1 cellular context compared by ENCODE assay signal in genomic region chr1:15452866-15453571, GRCh38.
TF ChIP-seq lines count a peak whose summit lies in the region.

No MANE protein-coding gene starts in this region.

TF ChIP-seq in K562, 482 proteins besides CTCF, POLR2A, EP300 and RAD21:
- TF ChIP-seq PCBP1 (IDR thresholded peaks at IDR 0.05; ENCODE audit: low read depth, low read length, poor library complexity, severe bottlenecking) (no peak), MCM2 (IDR thresholded peaks at IDR 0.05; ENCODE audit: low read depth) (no peak), ZNF436 (CRISPR knock-in tag; IDR thresholded peaks at IDR 0.05) (no peak), ZNF79 (CRISPR knock-in tag; IDR thresholded peaks at IDR 0.05; ENCODE audit: low read depth) (no peak), NFIC (IDR thresholded peaks at IDR 0.05) (peak; percentile 54; the same call in 1 of the 2 replicates), CHD1 (IDR thresholded peaks at IDR 0.05; ENCODE audit: low read length) (no peak), TGIF2 (CRISPR knock-in tag; IDR thresholded peaks at IDR 0.05) (no peak), ZBTB40 (IDR thresholded peaks at IDR 0.05) (peak; percentile 98), ZBTB40 (CRISPR knock-in tag; IDR thresholded peaks at IDR 0.05) (peak; percentile 93), ZNF780A (CRISPR knock-in tag; IDR thresholded peaks at IDR 0.05) (no peak), NFE2 (IDR thresholded peaks at IDR 0.05; ENCODE audit: low read depth) (no peak), ZNF398 (CRISPR knock-in tag; IDR thresholded peaks at IDR 0.05) (no peak), TBP (optimal IDR thresholded peaks at IDR 0.05; ENCODE audit: low read depth, low read length) (no peak), CREBBP (IDR thresholded peaks at IDR 0.05; ENCODE audit: low read depth, low read length) (no peak)
TF ChIP-seq in K562: peak in this region for 2.
